ENCODE assay signal across 20 cellular contexts in genomic region chr9:93830606-93831005, GRCh38.
"Had no signal": no experiment of that assay in that cellular context is flagged by ENCODE, and none has a peak within 500 bp of the region (broad histone marks: within the 10 kb centered on the region; RNA-seq: fewer than 3 reads in every experiment).

No MANE protein-coding gene starts in this region.

- H3K36me3 ChIP-seq: heart left ventricle, left lung, lower lobe of right lung, right atrium auricular region, sigmoid colon had no signal

- FAIRE-seq: colon, endothelial cell of umbilical vein, frontal cortex had no signal

- H3K27me3 ChIP-seq: right atrium auricular region had no signal

- ATAC-seq: heart left ventricle; left lung; lower lobe of right lung; naive thymus-derived CD4-positive, alpha-beta T cell had no signal

- H3K4me3 ChIP-seq: heart left ventricle, left lung, lower lobe of right lung, right atrium auricular region, sigmoid colon, skin epidermis had no signal

- H3K9me3 ChIP-seq: left lung, lower lobe of right lung, sigmoid colon had no signal

- DNase-seq: cerebellar nuclear complex; dermis blood vessel endothelial cell; erythroblast; hippocampal formation; islet precursor cell; left lung; lower lobe of right lung; mesenchymal stem cell; naive thymus-derived CD4-positive, alpha-beta T cell; nephron progenitor cell; sigmoid colon; stimulated activated CD4-positive, alpha-beta T cell treated with anti-CD3 and anti-CD28 coated beads, Interleukin-12 subunit alpha, Interleukin-12 subunit beta, amount 100 ng/mL, for 4 hours; stimulated activated naive CD4-positive, alpha-beta T cell treated with Interleukin-2 at 50 U/mL for 16 hours; trophoblast cell had no signal

- H3K27ac ChIP-seq: heart left ventricle, left lung, lower lobe of right lung, right atrium auricular region, sigmoid colon, skin epidermis had no signal
